Comparison of ENCODE assay signal across 9 cellular contexts in the genomic region with DNA sequence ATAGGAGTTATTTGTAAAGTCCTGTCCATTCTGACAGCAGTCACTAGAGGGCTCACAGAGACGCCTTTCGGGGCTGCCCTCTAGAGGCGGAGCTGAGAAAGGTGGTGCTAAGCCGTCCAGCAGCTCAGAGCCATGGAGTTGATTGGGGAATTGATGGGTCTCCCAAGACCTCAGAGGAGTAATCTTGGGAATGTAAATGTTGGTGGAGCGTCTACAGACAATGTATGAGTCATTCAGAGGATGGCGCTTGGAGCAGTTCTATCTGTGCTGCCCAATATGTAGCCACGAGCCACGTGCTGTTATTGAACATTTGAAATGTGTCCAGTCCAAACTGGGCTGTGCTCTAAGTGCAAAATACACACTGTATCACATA.
A peak's percentile ranks its signal among the peaks of the same experiment; 100 is the strongest.
DNase-seq lines count a peak whose midpoint lies in the region; ATAC-seq and TF ChIP-seq lines count a peak whose summit lies in the region.
"Had no signal": no experiment of that assay in that cellular context is flagged by ENCODE, and none has a peak within 500 bp of the region (broad histone marks: within the 10 kb centered on the region; RNA-seq: fewer than 3 reads in every experiment).

No MANE protein-coding gene starts in this region.

- peaks cover 10% of the 10 kb centered on the region for H3K4me1 Mint-ChIP-seq in CD4-positive, alpha-beta T cell (ENCODE audit: low read depth)
- peaks cover 25% of the 10 kb centered on the region for H3K4me1 Mint-ChIP-seq in endothelial cell (ENCODE audit: unreplicated experiment)

- no peaks in the 10 kb centered on the region for H3K9me3 ChIP-seq in CD4-positive, alpha-beta T cell (ENCODE audit: control insufficient read depth, low read length)

- intact Hi-C loops in CD4-positive, alpha-beta T cell (cut with DNase I, micrococcal nuclease): loop anchor here (1.0 to 5.0 kb wide), 5 partner anchors 124 to 740 kb away; no protein-coding TSS in a partner anchor

- DNase-seq in CD4-positive, alpha-beta T cell: peak; percentile 52 to 75 (median 60)
- DNase-seq in NCI-H82 treated with DMSO at 0.1 percent for 48 hours (lab: John Stamatoyannopoulos, UW; ENCODE audit: unreplicated experiment) (peak; percentile 97), endothelial cell (ENCODE audit: low spot score) (peak; percentile 63), myocyte (ENCODE audit: low read depth) (peak; percentile 87)
- peak; percentile 84 for DNase-seq in activated CD8-positive, alpha-beta memory T cell treated with anti-CD3 and anti-CD28 coated beads for 24 hours
- DNase-seq in stimulated activated CD8-positive, alpha-beta memory T cell treated with anti-CD3 and anti-CD28 coated beads, Interleukin-7, amount 100 ng/mL, for 4 hours (ENCODE audit: low read depth in 2 of 2): peak; percentile 44 to 58

- H3K27ac Mint-ChIP-seq in CD4-positive, alpha-beta T cell: no peak overlapping the region
- H3K27ac Mint-ChIP-seq in endothelial cell (ENCODE audit: unreplicated experiment): no peak overlapping the region
- H3K27ac Mint-ChIP-seq: activated naive CD8-positive, alpha-beta T cell had no signal

- TF ChIP-seq CTCF in CD4-positive, alpha-beta T cell (IDR thresholded peaks at IDR 0.05): peak; percentile 100
- peak; percentile 69 for TF ChIP-seq CTCF in endothelial cell (IDR thresholded peaks at IDR 0.05; ENCODE audit: unreplicated experiment)

- no peaks in the 10 kb centered on the region for H3K27me3 Mint-ChIP-seq in CD4-positive, alpha-beta T cell
- H3K27me3 Mint-ChIP-seq in endothelial cell (ENCODE audit: unreplicated experiment): no peaks in the 10 kb centered on the region
- H3K27me3 Mint-ChIP-seq: activated naive CD8-positive, alpha-beta T cell had no signal

- H3K36me3 Mint-ChIP-seq in CD4-positive, alpha-beta T cell (ENCODE audit: low read depth): no peaks in the 10 kb centered on the region
- no peaks in the 10 kb centered on the region for H3K36me3 Mint-ChIP-seq in endothelial cell (ENCODE audit: low read depth, unreplicated experiment)

- H3K27ac ChIP-seq in CD4-positive, alpha-beta T cell (ENCODE audit: low read depth, low read length): no peak overlapping the region

- POLR2A ChIA-PET in CD4-positive, alpha-beta T cell (lab: Charles Lee): interaction anchor here (0.6 to 1.3 kb wide), 3 partner anchors 9 to 244 kb away, joined by 3 to 6 read pairs (median 4); no protein-coding TSS in a partner anchor

- ATAC-seq in CD4-positive, alpha-beta T cell (ENCODE audit: poor library complexity): peak; percentile 100
- ATAC-seq in GM19328 (IDR thresholded peaks at IDR 0.05; ENCODE audit: unreplicated experiment) (peak; percentile 99), HG03354 (IDR thresholded peaks at IDR 0.05; ENCODE audit: poor library complexity, severe bottlenecking, unreplicated experiment) (peak; percentile 100)

- H3K27me3 ChIP-seq in CD4-positive, alpha-beta T cell (ENCODE audit: control insufficient read depth, insufficient read depth, low read length): no peaks in the 10 kb centered on the region

- no peak overlapping the region for H3K4me3 Mint-ChIP-seq in CD4-positive, alpha-beta T cell
- no peak overlapping the region for H3K4me3 Mint-ChIP-seq in endothelial cell (ENCODE audit: unreplicated experiment)
- H3K4me3 Mint-ChIP-seq: activated naive CD8-positive, alpha-beta T cell had no signal

- CTCF ChIA-PET in CD4-positive, alpha-beta T cell (lab: Charles Lee): interaction anchor here (0.6 to 2.6 kb wide), 37 partner anchors 8 to 1349 kb away, joined by 3 to 30 read pairs (median 3); no protein-coding TSS in a partner anchor

- no peaks in the 10 kb centered on the region for H3K9me3 Mint-ChIP-seq in CD4-positive, alpha-beta T cell
- no peaks in the 10 kb centered on the region for H3K9me3 Mint-ChIP-seq in endothelial cell (ENCODE audit: unreplicated experiment)
